ENCODE assay signal across 14 cellular contexts in the genomic region with DNA sequence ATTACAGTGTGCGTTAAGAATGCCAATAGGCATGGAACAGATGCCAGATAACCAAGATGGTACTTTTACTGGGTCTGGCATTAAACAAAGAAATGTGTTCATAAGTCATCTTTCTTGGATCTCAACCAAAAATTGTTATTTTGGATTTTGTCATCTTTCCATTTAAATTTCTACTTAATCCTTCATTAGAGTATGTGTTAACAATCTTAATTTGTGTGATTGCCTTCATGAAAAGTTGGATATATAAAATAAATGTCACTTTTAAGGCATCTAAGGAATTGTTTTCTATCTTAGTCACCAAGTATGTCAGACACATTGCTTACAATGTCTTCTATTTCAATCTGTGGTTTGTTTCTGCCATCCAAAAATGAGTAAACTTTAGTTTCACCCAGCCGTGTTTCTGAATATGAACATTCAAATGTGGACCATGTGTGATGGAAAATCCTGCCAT.
DNase-seq lines count a peak whose midpoint lies in the region; ATAC-seq and TF ChIP-seq lines count a peak whose summit lies in the region.
"Had no signal": no experiment of that assay in that cellular context is flagged by ENCODE, and none has a peak within 500 bp of the region (broad histone marks: within the 10 kb centered on the region; RNA-seq: fewer than 3 reads in every experiment).

No MANE protein-coding gene starts in this region.

- BruUV-seq in OCI-LY7 (replicated peaks; lab: Mats Ljungman, UMichigan), result no TSS peak

- TF ChIP-seq EP300 in Ishikawa (IDR thresholded peaks at IDR 0.05; ENCODE audit: borderline replicate concordance), result no peak

- no peaks in the 10 kb centered on the region for H3K9me2 ChIP-seq in OCI-LY7 (ENCODE audit: insufficient read depth, low read length)

- H3K9me3 ChIP-seq in OCI-LY7 (ENCODE audit: low read length), result no peaks in the 10 kb centered on the region
- H3K9me3 ChIP-seq: HAP-1 had no signal

- H3K79me2 ChIP-seq in OCI-LY7 (ENCODE audit: insufficient read depth, low read depth, low read length), result no peaks in the 10 kb centered on the region

- CTCF ChIA-PET in OCI-LY7 (lab: Charles Lee; ENCODE audit: unreplicated experiment), result no interaction called here

- no peak overlapping the region for H3K27ac ChIP-seq in OCI-LY7 (ENCODE audit: low read depth, low read length, poor library complexity, severe bottlenecking)
- H3K27ac ChIP-seq: BLaER1 treated with 17β-estradiol and CSF1 and Interleukin-3, amounts not matched to agents 10 nM and 100 nM; cardiac muscle cell had no signal

- POLR2A ChIA-PET in OCI-LY7 (lab: Charles Lee), result no interaction called here

- DNase-seq in AG09319 (ENCODE audit: extremely low read depth, low read depth), result peak; percentile 27
- DNase-seq in H4 (ENCODE audit: low spot score), result peak; percentile 35
- DNase-seq in epidermal melanocyte (ENCODE audit: insufficient read length, low spot score), result peak; percentile 30
- no peak for DNase-seq in NK-92 treated with Interleukin-12 subunit alpha and Interleukin-12 subunit beta, amount 100 ng/mL, for 24 hours (lab: John Stamatoyannopoulos, UW)
- no peak for DNase-seq in OCI-LY7 (ENCODE audit: low spot score)
- DNase-seq in central memory CD4-positive, alpha-beta T cell, result no peak
- DNase-seq: KBM-7, naive B cell, NCI-H510A had no signal

- H3K36me3 ChIP-seq in OCI-LY7 (ENCODE audit: insufficient read depth, low read length), result no peaks in the 10 kb centered on the region
- H3K36me3 ChIP-seq: BLaER1 treated with 17β-estradiol and CSF1 and Interleukin-3, amounts not matched to agents 10 nM and 100 nM; HAP-1 had no signal

- no peak overlapping the region for H2AFZ ChIP-seq in OCI-LY7 (ENCODE audit: low read length)

- no peaks in the 10 kb centered on the region for H4K20me1 ChIP-seq in OCI-LY7 (ENCODE audit: insufficient read depth, low read length)
- H4K20me1 ChIP-seq: BLaER1 treated with 17β-estradiol and CSF1 and Interleukin-3, amounts not matched to agents 10 nM and 100 nM had no signal

- no peak for TF ChIP-seq RAD21 in Ishikawa (IDR thresholded peaks at IDR 0.05; ENCODE audit: low read depth)

- H3K4me1 ChIP-seq in OCI-LY7 (ENCODE audit: insufficient read depth, low read length, poor library complexity, severe bottlenecking), result no peaks in the 10 kb centered on the region
- H3K4me1 ChIP-seq: BLaER1 treated with 17β-estradiol and CSF1 and Interleukin-3, amounts not matched to agents 10 nM and 100 nM had no signal

- no peak overlapping the region for H3K4me3 ChIP-seq in OCI-LY7 (ENCODE audit: low read depth, low read length, poor library complexity, severe bottlenecking)
- H3K4me3 ChIP-seq: BLaER1 treated with 17β-estradiol and CSF1 and Interleukin-3, amounts not matched to agents 10 nM and 100 nM; cardiac muscle cell; HAP-1 had no signal

- intact Hi-C loops in OCI-LY7 (cut with micrococcal nuclease; ENCODE audit: unreplicated experiment), result no loop called here

- TF ChIP-seq CTCF in AG09319 (IDR thresholded peaks at IDR 0.05; ENCODE audit: low read depth, low read length) (no peak), OCI-LY7 (conservative IDR thresholded peaks at IDR 0.05; ENCODE audit: low read length) (no peak)

- ATAC-seq in esophagus mucosa, result no peak

- H3K4me2 ChIP-seq in OCI-LY7 (ENCODE audit: low read length), result no peak overlapping the region
- H3K4me2 ChIP-seq: BLaER1 treated with 17β-estradiol and CSF1 and Interleukin-3, amounts not matched to agents 10 nM and 100 nM had no signal

TF ChIP-seq in Ishikawa, 13 proteins besides CTCF, POLR2A, EP300 and RAD21:
- TF ChIP-seq NFIC (IDR thresholded peaks at IDR 0.05), result no peak
- no peak for TF ChIP-seq TCF12 (IDR thresholded peaks at IDR 0.05; ENCODE audit: low read depth)
- no peak for TF ChIP-seq CREB1 (IDR thresholded peaks at IDR 0.05; ENCODE audit: low read depth)
- no peak for TF ChIP-seq CEBPB (IDR thresholded peaks at IDR 0.05)
- TF ChIP-seq, protein P1, sequence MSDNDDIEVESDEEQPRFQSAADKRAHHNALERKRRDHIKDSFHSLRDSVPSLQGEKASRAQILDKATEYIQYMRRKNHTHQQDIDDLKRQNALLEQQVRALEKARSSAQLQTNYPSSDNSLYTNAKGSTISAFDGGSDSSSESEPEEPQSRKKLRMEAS (IDR thresholded peaks at IDR 0.05), result no peak
- TF ChIP-seq TEAD4 (IDR thresholded peaks at IDR 0.05), result 0 out of 2 replicates have a peak, but pooled peaks have one; percentile 25
- TF ChIP-seq, protein P2, sequence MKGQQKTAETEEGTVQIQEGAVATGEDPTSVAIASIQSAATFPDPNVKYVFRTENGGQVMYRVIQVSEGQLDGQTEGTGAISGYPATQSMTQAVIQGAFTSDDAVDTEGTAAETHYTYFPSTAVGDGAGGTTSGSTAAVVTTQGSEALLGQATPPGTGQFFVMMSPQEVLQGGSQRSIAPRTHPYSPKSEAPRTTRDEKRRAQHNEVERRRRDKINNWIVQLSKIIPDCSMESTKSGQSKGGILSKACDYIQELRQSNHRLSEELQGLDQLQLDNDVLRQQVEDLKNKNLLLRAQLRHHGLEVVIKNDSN (IDR thresholded peaks at IDR 0.05), result no peak

Comparison
In these comparisons a context has a peak if more than half of its experiments do, and no peak if none do; other contexts are left out.
1. DNase-seq: peak in AG09319 (single experiment), H4 (single experiment) and epidermal melanocyte (single experiment); none in NK-92 treated with Interleukin-12 subunit alpha and Interleukin-12 subunit beta, amount 100 ng/mL, for 24 hours (single experiment), OCI-LY7 (single experiment) and central memory CD4-positive, alpha-beta T cell (single experiment).